Comparison of ENCODE assay signal across 22 cellular contexts in the genomic region with DNA sequence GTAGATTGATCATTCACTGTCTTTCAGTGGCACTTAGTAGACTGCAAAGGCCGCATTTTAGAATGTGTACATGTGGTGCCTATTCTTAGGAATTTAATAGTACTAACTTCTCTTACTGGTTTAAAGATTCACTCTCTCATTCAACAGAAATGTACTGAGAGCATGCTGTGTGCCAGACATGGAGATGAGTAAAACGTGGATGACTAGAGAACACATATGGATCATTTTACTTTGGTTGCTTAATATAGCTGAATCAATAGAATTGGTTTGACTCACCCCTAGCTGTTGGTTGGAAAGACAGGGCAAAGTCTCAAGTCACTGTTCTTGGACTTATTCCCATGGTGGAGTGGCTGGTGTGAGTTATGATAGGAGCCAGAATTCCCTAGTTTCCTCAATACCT.
DNase-seq lines count a peak whose midpoint lies in the region; ATAC-seq and TF ChIP-seq lines count a peak whose summit lies in the region.
"Had no signal": no experiment of that assay in that cellular context is flagged by ENCODE, and none has a peak within 500 bp of the region (broad histone marks: within the 10 kb centered on the region; RNA-seq: fewer than 3 reads in every experiment).

No MANE protein-coding gene starts in this region.

- DNase-seq in AG08396 (ENCODE audit: low spot score) (peak; percentile 38), IMR-90 (peak; percentile 74), epithelial cell of prostate (ENCODE audit: low read depth, low spot score) (peak; percentile 49), mesenchymal stem cell (no peak), GM20000 (ENCODE audit: low spot score) (no peak), DMS53 (lab: John Stamatoyannopoulos, UW) (no peak), GM23338 (ENCODE audit: low spot score) (no peak), osteocyte (ENCODE audit: extremely low spot score, unreplicated experiment) (no peak)
- DNase-seq: activated CD4-positive, CD25-positive, alpha-beta regulatory T cell treated with anti-CD3 and anti-CD28 coated beads, Interleukin-2, amount 50 U/mL, for 72 hours; activated CD8-positive, alpha-beta memory T cell treated with anti-CD3 and anti-CD28 coated beads, Interleukin-2, amount 10 ng/mL, durations not matched to agents 7 days and 5 days; activated gamma-delta T cell; anterior cingulate cortex; GOT3; islet precursor cell; NCI-H2081; NCI-H526; right cardiac atrium; stimulated activated CD4-positive, alpha-beta T cell treated with anti-CD3 and anti-CD28 coated beads, Interleukin-2, amount 100 ng/mL, for 24 hours had no signal

- H4K20me1 ChIP-seq in IMR-90 (ENCODE audit: insufficient read depth, low read length) (no peaks in the 10 kb centered on the region), GM23338 (replicated peaks; ENCODE audit: insufficient read depth) (no peaks in the 10 kb centered on the region)
- H4K20me1 ChIP-seq: BLaER1 had no signal

- H3K27me3 Mint-ChIP-seq in GM23338 (ENCODE audit: insufficient read depth, low read depth, poor library complexity) (no peaks in the 10 kb centered on the region), osteocyte (ENCODE audit: unreplicated experiment) (peaks cover 50% of the 10 kb centered on the region)

- H2AFZ ChIP-seq in IMR-90 (replicated peaks; ENCODE audit: low read length, poor library complexity) = no peak overlapping the region
- H2AFZ ChIP-seq in mesenchymal stem cell (ENCODE audit: low read depth, low read length) = no peak overlapping the region
- H2AFZ ChIP-seq in GM23338 = no peak overlapping the region
- H2AFZ ChIP-seq: neural progenitor cell had no signal

- no peak overlapping the region for H3K56ac ChIP-seq in IMR-90 (ENCODE audit: extremely low read depth, insufficient read depth, low read length)

- no peaks in the 10 kb centered on the region for H3F3A ChIP-seq in GM23338 (replicated peaks; ENCODE audit: low read depth)

- H3K14ac ChIP-seq in IMR-90 (replicated peaks; ENCODE audit: low read depth, low read length) (no peak overlapping the region), mesenchymal stem cell (ENCODE audit: low read length in 2 of 2) (no peak overlapping the region)

- H3K18ac ChIP-seq in IMR-90 (ENCODE audit: low read depth, low read length) (no peak overlapping the region), mesenchymal stem cell (ENCODE audit: low read depth in 1 of 2, low read length in 2 of 2) (no peak overlapping the region)

- no peaks in the 10 kb centered on the region for H3K36me3 Mint-ChIP-seq in GM23338 (ENCODE audit: low read depth)
- H3K36me3 Mint-ChIP-seq in osteocyte (ENCODE audit: unreplicated experiment) = no peaks in the 10 kb centered on the region
- H3K36me3 Mint-ChIP-seq: activated CD8-positive, alpha-beta memory T cell treated with anti-CD3 and anti-CD28 coated beads, Interleukin-2, amount 10 ng/mL, durations not matched to agents 7 days and 5 days; neural progenitor cell had no signal

- H2BK120ac ChIP-seq in IMR-90 (ENCODE audit: low read depth, low read length) = no peak overlapping the region
- H2BK120ac ChIP-seq in mesenchymal stem cell (ENCODE audit: low read depth, low read length) = no peak overlapping the region

- no peak overlapping the region for H4K5ac ChIP-seq in IMR-90 (ENCODE audit: low read depth, low read length)

- no peak overlapping the region for H2AK9ac ChIP-seq in IMR-90 (replicated peaks; ENCODE audit: low read depth, low read length, poor library complexity)

- no peak overlapping the region for H4K91ac ChIP-seq in IMR-90 (ENCODE audit: insufficient read depth, low read depth, low read length)
- no peak overlapping the region for H4K91ac ChIP-seq in mesenchymal stem cell (ENCODE audit: low read length)

- H2BK15ac ChIP-seq in IMR-90 (ENCODE audit: low read depth, low read length) (no peak overlapping the region), mesenchymal stem cell (ENCODE audit: low read depth, poor library complexity, severe bottlenecking) (no peak overlapping the region)

- CTCF ChIA-PET in IMR-90 (lab: Yijun Ruan, JAX) = interaction anchor here (0.6 to 1.8 kb wide), 2 partner anchors 11 to 179 kb away, joined by 3 to 8 read pairs; no protein-coding TSS in a partner anchor

- no peaks in the 10 kb centered on the region for H3K9me3 Mint-ChIP-seq in GM23338
- no peaks in the 10 kb centered on the region for H3K9me3 Mint-ChIP-seq in osteocyte (ENCODE audit: unreplicated experiment)
- H3K9me3 Mint-ChIP-seq: neural progenitor cell had no signal

- TF ChIP-seq CTCF in IMR-90 (conservative IDR thresholded peaks at IDR 0.05; ENCODE audit: low read depth, low read length) (no peak), GM20000 (IDR thresholded peaks at IDR 0.05; ENCODE audit: extremely low read depth, missing control alignments) (no peak), GM23338 (conservative IDR thresholded peaks at IDR 0.05; ENCODE audit: low read depth in 2 of 2) (no peak), osteocyte (IDR thresholded peaks at IDR 0.05) (no peak)

- no peak overlapping the region for H2BK12ac ChIP-seq in mesenchymal stem cell (ENCODE audit: low read length in 2 of 2)

- no peak for TF ChIP-seq POLR2A in IMR-90 (IDR thresholded peaks at IDR 0.05; ENCODE audit: low read depth, low read length)

- no peak overlapping the region for H3K9ac ChIP-seq in IMR-90 (ENCODE audit: low read depth, low read length)
- H3K9ac ChIP-seq in mesenchymal stem cell (ENCODE audit: low read length) = peak overlapping the region; percentile 70
- H3K9ac ChIP-seq: BLaER1, neural progenitor cell had no signal

- H3K79me1 ChIP-seq in IMR-90 (ENCODE audit: low read depth in 1 of 2, low read length in 2 of 2) (no peaks in the 10 kb centered on the region), mesenchymal stem cell (replicated peaks; ENCODE audit: low read length, poor library complexity, severe bottlenecking) (no peaks in the 10 kb centered on the region)

- H3K4me2 ChIP-seq in IMR-90 (ENCODE audit: low read depth, low read length) (no peak overlapping the region), mesenchymal stem cell (ENCODE audit: low read length, poor library complexity, severe bottlenecking) (no peak overlapping the region), GM23338 (no peak overlapping the region)
- H3K4me2 ChIP-seq: BLaER1, neural progenitor cell had no signal

- no peaks in the 10 kb centered on the region for H3K9me3 ChIP-seq in IMR-90 (ENCODE audit: control insufficient read depth, insufficient read depth, low read length)
- H3K9me3 ChIP-seq in mesenchymal stem cell (ENCODE audit: control insufficient read depth, low read length) = no peaks in the 10 kb centered on the region
- H3K9me3 ChIP-seq: BLaER1, vagina had no signal

- BruUV-seq in IMR-90 (replicated peaks; lab: Mats Ljungman, UMichigan) = no TSS peak

- peak; percentile 69 for ATAC-seq in IMR-90 (ENCODE audit: low read depth)
- no peak for ATAC-seq in GM23338
- ATAC-seq: activated CD8-positive, alpha-beta memory T cell treated with anti-CD3 and anti-CD28 coated beads, Interleukin-2, amount 10 ng/mL, durations not matched to agents 7 days and 5 days; right cardiac atrium had no signal

- H2BK5ac ChIP-seq in IMR-90 (ENCODE audit: low read depth, low read length, poor library complexity, severe bottlenecking) = no peak overlapping the region
- H2BK5ac ChIP-seq in mesenchymal stem cell (ENCODE audit: low read depth, low read length, poor library complexity, severe bottlenecking) = no peak overlapping the region

- WGBS in IMR-90 (ENCODE audit: extremely low coverage in 2 of 2, insufficient read length in 1 of 2), 2 experiments = no CpG with 5 or more reads among the region's 2 CpGs
- 75% methylated on average over 1 of the region's 2 CpGs for WGBS in mesenchymal stem cell

- H3K27me3 ChIP-seq in IMR-90 (ENCODE audit: control insufficient read depth, insufficient read depth, low read length) = peaks cover 29% of the 10 kb centered on the region
- peaks cover 0 to 55% of the 10 kb centered on the region in 2 experiments for H3K27me3 ChIP-seq in mesenchymal stem cell (ENCODE audit: control insufficient read depth in 1 of 2, insufficient read depth in 1 of 2, low read length in 2 of 2)
- H3K27me3 ChIP-seq in GM23338 (ENCODE audit: insufficient read depth) = no peaks in the 10 kb centered on the region
- H3K27me3 ChIP-seq: BLaER1, neural progenitor cell, vagina had no signal

- no peaks in the 10 kb centered on the region for H3K79me2 ChIP-seq in GM23338 (replicated peaks; ENCODE audit: insufficient read depth)

- peaks cover 7% of the 10 kb centered on the region for H3K4me1 Mint-ChIP-seq in GM23338
- no peaks in the 10 kb centered on the region for H3K4me1 Mint-ChIP-seq in osteocyte (ENCODE audit: unreplicated experiment)
- H3K4me1 Mint-ChIP-seq: activated CD8-positive, alpha-beta memory T cell treated with anti-CD3 and anti-CD28 coated beads, Interleukin-2, amount 10 ng/mL, durations not matched to agents 7 days and 5 days had no signal

- no peak overlapping the region for H3K27ac Mint-ChIP-seq in GM23338
- H3K27ac Mint-ChIP-seq in osteocyte (ENCODE audit: unreplicated experiment) = no peak overlapping the region
- H3K27ac Mint-ChIP-seq: activated CD8-positive, alpha-beta memory T cell treated with anti-CD3 and anti-CD28 coated beads, Interleukin-2, amount 10 ng/mL, durations not matched to agents 7 days and 5 days; neural progenitor cell had no signal

- intact Hi-C loops in IMR-90 (cut with micrococcal nuclease) = no loop called here

- dilution Hi-C loops in IMR-90 (cut with HindIII; ENCODE audit: low sequenced_read_pairs, unreplicated experiment) = no loop called here

- H3K27ac ChIP-seq in IMR-90 (ENCODE audit: insufficient read depth, low read length) (no peak overlapping the region), epithelial cell of prostate (no peak overlapping the region), mesenchymal stem cell (ENCODE audit: low read length, poor library complexity, severe bottlenecking) (no peak overlapping the region), GM23338 (ENCODE audit: low read depth) (no peak overlapping the region)
- H3K27ac ChIP-seq: BLaER1, coronary artery, neural progenitor cell, vagina had no signal

- POLR2A ChIA-PET in IMR-90 (lab: Charles Lee; ENCODE audit: unreplicated experiment) = no interaction called here

- no peak overlapping the region for H2BK20ac ChIP-seq in IMR-90 (ENCODE audit: low read depth, low read length)

- H3K23ac ChIP-seq in IMR-90 (ENCODE audit: low read depth, low read length) (no peak overlapping the region), mesenchymal stem cell (ENCODE audit: low read length in 2 of 2) (no peak overlapping the region)

- H3K4ac ChIP-seq in IMR-90 (ENCODE audit: low read depth, low read length) = no peak overlapping the region
- H3K4ac ChIP-seq in mesenchymal stem cell (ENCODE audit: low read depth in 1 of 2, low read length in 2 of 2) = no peak overlapping the region

- no peaks in the 10 kb centered on the region for H3K9me1 ChIP-seq in IMR-90 (ENCODE audit: insufficient read depth, low read length)

- no peak overlapping the region for H3K4me3 Mint-ChIP-seq in GM23338
- H3K4me3 Mint-ChIP-seq in osteocyte (ENCODE audit: unreplicated experiment) = no peak overlapping the region
- H3K4me3 Mint-ChIP-seq: activated CD8-positive, alpha-beta memory T cell treated with anti-CD3 and anti-CD28 coated beads, Interleukin-2, amount 10 ng/mL, durations not matched to agents 7 days and 5 days; neural progenitor cell had no signal

- H2AK5ac ChIP-seq in IMR-90 (ENCODE audit: low read depth, low read length) = no peak overlapping the region
- H2AK5ac ChIP-seq in mesenchymal stem cell (ENCODE audit: low read length, severe bottlenecking) = no peak overlapping the region

- H3K4me1 ChIP-seq in IMR-90 (ENCODE audit: control insufficient read depth, insufficient read depth, low read length) = peaks cover 3% of the 10 kb centered on the region
- H3K4me1 ChIP-seq in mesenchymal stem cell (ENCODE audit: control insufficient read depth, insufficient read depth, low read depth, low read length) = no peaks in the 10 kb centered on the region
- 0 out of 2 replicates have a peak, but pooled peaks cover 6% of the 10 kb centered on the region for H3K4me1 ChIP-seq in GM23338 (ENCODE audit: insufficient read depth)
- H3K4me1 ChIP-seq: vagina had no signal

- in situ Hi-C loops in IMR-90 (cut with MboI; ENCODE audit: low sequenced_read_pairs) = no loop called here

- no peak for TF ChIP-seq RAD21 in IMR-90 (IDR thresholded peaks at IDR 0.05; ENCODE audit: low read length)

- no peak overlapping the region for H3K4me3 ChIP-seq in IMR-90 (ENCODE audit: insufficient read depth, low read depth, low read length)
- no peak overlapping the region for H3K4me3 ChIP-seq in mesenchymal stem cell (ENCODE audit: insufficient read depth in 1 of 2, low read depth in 1 of 2, low read length in 2 of 2)
- no peak overlapping the region for H3K4me3 ChIP-seq in GM23338
- H3K4me3 ChIP-seq: BLaER1, coronary artery, neural progenitor cell, vagina had no signal

- H3K9me2 ChIP-seq in GM23338 (ENCODE audit: insufficient read depth) = no peaks in the 10 kb centered on the region

- H4K8ac ChIP-seq in IMR-90 (ENCODE audit: low read depth in 2 of 2, low read length in 2 of 2) (no peak overlapping the region), mesenchymal stem cell (ENCODE audit: low read length) (no peak overlapping the region)

- H3K36me3 ChIP-seq in IMR-90 (ENCODE audit: control insufficient read depth, insufficient read depth, low read length) = no peaks in the 10 kb centered on the region
- no peaks in the 10 kb centered on the region for H3K36me3 ChIP-seq in mesenchymal stem cell (ENCODE audit: control insufficient read depth in 1 of 2, insufficient read depth in 2 of 2, low read depth in 1 of 2, low read length in 2 of 2)
- H3K36me3 ChIP-seq in GM23338 (ENCODE audit: insufficient read depth) = no peaks in the 10 kb centered on the region
- H3K36me3 ChIP-seq: BLaER1, neural progenitor cell, vagina had no signal

Comparison
In these comparisons a context has a peak if more than half of its experiments do, and no peak if none do; other contexts are left out.
1. DNase-seq: peak in AG08396 (single experiment), IMR-90 (single experiment) and epithelial cell of prostate (single experiment); none in mesenchymal stem cell (single experiment), GM20000 (single experiment), DMS53 (single experiment), GM23338 (single experiment) and osteocyte (single experiment).